ENCODE assay signal across 22 cellular contexts in the genomic region with DNA sequence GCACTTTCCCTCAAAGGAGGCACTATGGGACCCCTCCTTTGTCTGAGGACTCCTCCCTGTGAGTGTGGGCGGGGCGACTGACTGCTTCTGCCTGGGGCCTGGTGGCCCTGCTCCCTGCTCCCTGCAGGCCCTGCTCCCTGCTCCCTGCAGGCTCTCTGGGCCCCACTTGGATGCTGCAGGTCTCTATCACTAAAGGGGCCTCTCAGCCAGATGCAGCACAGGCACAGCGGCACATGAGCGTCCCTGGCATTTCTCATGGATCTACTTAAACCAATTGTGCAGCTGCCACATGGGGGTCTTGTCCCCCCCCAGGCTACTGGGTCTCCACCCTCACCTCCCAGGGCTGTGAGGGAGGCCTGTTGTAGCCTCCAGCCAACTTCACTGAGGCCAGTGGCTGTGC. TPM values are rescaled to one million over a fixed set of nuclear protein-coding genes. Genes with fewer than 3 reads are reported as not detected.
DNase-seq lines count a peak whose midpoint lies in the region; ATAC-seq, FAIRE-seq and TF ChIP-seq lines count a peak whose summit lies in the region.
"Had no signal": no experiment of that assay in that cellular context is flagged by ENCODE, and none has a peak within 500 bp of the region (broad histone marks: within the 10 kb centered on the region; RNA-seq: fewer than 3 reads in every experiment).

No MANE protein-coding gene starts in this region.

- H3K4me3 ChIP-seq in right cardiac atrium (ENCODE audit: low read length), result no peak overlapping the region
- no peak overlapping the region for H3K4me3 ChIP-seq in right atrium auricular region
- no peak overlapping the region for H3K4me3 ChIP-seq in kidney (ENCODE audit: low read length in 2 of 2)
- H3K4me3 ChIP-seq: A549; BLaER1 treated with 17β-estradiol and CSF1 and Interleukin-3, amounts not matched to agents 10 nM and 100 nM; HAP-1 had no signal

- H3K27me3 ChIP-seq in right cardiac atrium (ENCODE audit: control insufficient read depth, insufficient read depth) (no peaks in the 10 kb centered on the region), right atrium auricular region (peaks cover 0 to 3% of the 10 kb centered on the region in 2 donors)
- H3K27me3 ChIP-seq: BE2C had no signal

- H3K9ac ChIP-seq in kidney (ENCODE audit: low read length in 2 of 2), result no peak overlapping the region
- H3K9ac ChIP-seq: BLaER1 treated with 17β-estradiol and CSF1 and Interleukin-3, amounts not matched to agents 10 nM and 100 nM had no signal

- H3K9me3 ChIP-seq in right cardiac atrium (ENCODE audit: control insufficient read depth, low read length), result no peaks in the 10 kb centered on the region
- H3K9me3 ChIP-seq in right atrium auricular region, result no peaks in the 10 kb centered on the region
- no peaks in the 10 kb centered on the region for H3K9me3 ChIP-seq in kidney (ENCODE audit: control insufficient read depth in 1 of 2, low read length in 2 of 2)
- H3K9me3 ChIP-seq: A549, BE2C, HAP-1 had no signal

- H3K4me1 ChIP-seq in right cardiac atrium (ENCODE audit: control insufficient read depth, insufficient read depth, low read length) (no peaks in the 10 kb centered on the region), right atrium auricular region (peaks cover 0 to 16% of the 10 kb centered on the region in 2 donors), kidney (ENCODE audit: control insufficient read depth in 1 of 2, insufficient read depth in 1 of 2, low read depth in 1 of 2, low read length in 2 of 2) (no peaks in the 10 kb centered on the region)
- H3K4me1 ChIP-seq: A549, BE2C, HAP-1 had no signal

- H3K27ac ChIP-seq in right cardiac atrium (ENCODE audit: low read length) (no peak overlapping the region), right atrium auricular region (no peak overlapping the region), kidney (ENCODE audit: low read depth in 2 of 2, low read length in 2 of 2) (no peak overlapping the region)
- H3K27ac ChIP-seq: A549; BLaER1 treated with 17β-estradiol and CSF1 and Interleukin-3, amounts not matched to agents 10 nM and 100 nM had no signal

- no peak for TF ChIP-seq CTCF in right atrium auricular region (IDR thresholded peaks at IDR 0.05)
- no peak for TF ChIP-seq CTCF in kidney (IDR thresholded peaks at IDR 0.05; ENCODE audit: borderline replicate concordance, extremely low read depth, insufficient read depth)

- DNase-seq in right cardiac atrium (peak; percentile 14 to 38 (median 37)), right atrium auricular region (ENCODE audit: low spot score) (no peak), kidney (peak; percentile 39), retina (peak; percentile 0), NCI-H1417 (lab: John Stamatoyannopoulos, UW) (no peak)
- DNase-seq in stimulated activated CD4-positive, alpha-beta T cell treated with anti-CD3 and anti-CD28 coated beads, Interleukin-12 subunit alpha, Interleukin-12 subunit beta, amount 100 ng/mL, for 4 hours, result no peak
- DNase-seq: 8988T; ACHN; AML-193; BE2C; CD4-positive, alpha-beta T cell; CD8-positive, alpha-beta memory T cell; DMS153; DND-41; GOT3 had no signal

- FAIRE-seq in kidney (lab: Jason Lieb, UNC), result no peak
- FAIRE-seq: A549, G401.6, GM12892, H54 had no signal

- H3K36me3 ChIP-seq in right atrium auricular region (peaks cover 61% of the 10 kb centered on the region), kidney (ENCODE audit: control insufficient read depth in 1 of 2, insufficient read depth in 2 of 2, low read length in 2 of 2) (no peaks in the 10 kb centered on the region)

- intact Hi-C loops in right cardiac atrium (cut with DNase I) (no loop called here), kidney (cut with DNase I) (no loop called here)

- 78% methylated on average over 4 of the region's 4 CpGs for WGBS in right cardiac atrium

- no peak for ATAC-seq in right cardiac atrium
- ATAC-seq: A549 had no signal

RNA-seq across cellular contexts. Expression of a gene that starts 7.8 kb away (rescaled TPM):
- total RNA-seq in right cardiac atrium, result 1,000 to 10,000 TPM in 1 of 4 donors, 100 to 1,000 TPM in 3; 701 to 1,033 (median 894) TPM
- polyA plus RNA-seq in right cardiac atrium, result 952 TPM
- 100 to 1,000 TPM; 797 to 886 TPM for total RNA-seq in right atrium auricular region
- 18.1 TPM for total RNA-seq in kidney
- 1.5 TPM for polyA plus RNA-seq in kidney (ENCODE audit: insufficient read depth, low read depth, low replicate concordance)
- polyA plus RNA-seq: CD14-positive monocyte had no signal

RNA-seq across cellular contexts. Expression of a gene that starts 18.6 kb away (rescaled TPM):
- total RNA-seq in right cardiac atrium (1 to 10 TPM in 2 of 4 donors, not detected in 2; 1.1 to 2.3 TPM), right atrium auricular region (not detected), kidney (2.2 TPM)
- polyA plus RNA-seq in right cardiac atrium (under 0.01 TPM), kidney (ENCODE audit: insufficient read depth, low read depth, low replicate concordance) (not detected)
- total RNA-seq: CD4-positive, alpha-beta T cell; CD8-positive, alpha-beta memory T cell had no signal
- polyA plus RNA-seq: CD14-positive monocyte; CD8-positive, alpha-beta memory T cell had no signal

RNA-seq across cellular contexts. Expression of a gene that starts 29.5 kb away (rescaled TPM):
- total RNA-seq in right cardiac atrium, result 100 to 1,000 TPM; 143 to 244 (median 223) TPM
- polyA plus RNA-seq in right cardiac atrium, result 276 TPM
- total RNA-seq in right atrium auricular region, result 100 to 1,000 TPM; 138 to 185 TPM
- 578 TPM for total RNA-seq in kidney
- 961 TPM for polyA plus RNA-seq in kidney (ENCODE audit: insufficient read depth, low read depth, low replicate concordance)

RNA-seq across cellular contexts. Expression of a gene that starts 46.1 kb away (rescaled TPM):
- total RNA-seq in right cardiac atrium (under 1 TPM in 2 of 4 donors, not detected in 2; 0.09 to 0.15 TPM), right atrium auricular region (not detected), kidney (1.1 TPM)
- polyA plus RNA-seq in right cardiac atrium (0.14 TPM), kidney (ENCODE audit: insufficient read depth, low read depth, low replicate concordance) (0.26 TPM)

RNA-seq across cellular contexts. Expression of a gene that starts 56.5 kb away (rescaled TPM):
- total RNA-seq in right cardiac atrium, result not detected
- not detected for polyA plus RNA-seq in right cardiac atrium
- total RNA-seq in right atrium auricular region, result not detected
- total RNA-seq in kidney, result 0.38 TPM
- polyA plus RNA-seq in kidney (ENCODE audit: insufficient read depth, low read depth, low replicate concordance), result not detected
- total RNA-seq: CD4-positive, alpha-beta T cell; CD8-positive, alpha-beta memory T cell had no signal
- polyA plus RNA-seq: A549; CD14-positive monocyte; CD8-positive, alpha-beta memory T cell had no signal

Comparison
In these comparisons a context has a peak if more than half of its experiments do, and no peak if none do; other contexts are left out.
1. DNase-seq: peak in right cardiac atrium (3 of 3), kidney (single experiment) and retina (single experiment); none in right atrium auricular region (single experiment), NCI-H1417 (0 of 3) and stimulated activated CD4-positive, alpha-beta T cell treated with anti-CD3 and anti-CD28 coated beads, Interleukin-12 subunit alpha, Interleukin-12 subunit beta, amount 100 ng/mL, for 4 hours (single experiment).
2. RNA of a gene that starts 7.8 kb away (total RNA-seq): 701 to 1,033 TPM in right cardiac atrium and 797 to 886 TPM in right atrium auricular region; 18.1 TPM in kidney (single experiment); every median in the first group is over 10 times any median in the second.